In genomic region chr11:72112541-72113136, GRCh38 we compare ENCODE assay signal across 1 cellular context.
TF ChIP-seq lines count a peak whose summit lies in the region.

ANAPC15 (minus strand) TSS chr11:72112695; CDS start chr11:72111276, 1,419 bp downstream.

TF ChIP-seq in HepG2, 621 proteins besides CTCF, POLR2A, EP300 and RAD21 (continued from another document and continues in another):
- TF ChIP-seq, protein P1, sequence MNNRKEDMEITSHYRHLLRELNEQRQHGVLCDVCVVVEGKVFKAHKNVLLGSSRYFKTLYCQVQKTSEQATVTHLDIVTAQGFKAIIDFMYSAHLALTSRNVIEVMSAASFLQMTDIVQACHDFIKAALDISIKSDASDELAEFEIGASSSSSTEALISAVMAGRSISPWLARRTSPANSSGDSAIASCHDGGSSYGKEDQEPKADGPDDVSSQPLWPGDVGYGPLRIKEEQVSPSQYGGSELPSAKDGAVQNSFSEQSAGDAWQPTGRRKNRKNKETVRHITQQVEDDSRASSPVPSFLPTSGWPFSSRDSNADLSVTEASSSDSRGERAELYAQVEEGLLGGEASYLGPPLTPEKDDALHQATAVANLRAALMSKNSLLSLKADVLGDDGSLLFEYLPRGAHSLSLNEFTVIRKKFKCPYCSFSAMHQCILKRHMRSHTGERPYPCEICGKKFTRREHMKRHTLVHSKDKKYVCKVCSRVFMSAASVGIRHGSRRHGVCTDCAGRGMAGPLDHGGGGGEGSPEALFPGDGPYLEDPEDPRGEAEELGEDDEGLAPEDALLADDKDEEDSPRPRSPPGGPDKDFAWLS (CRISPR knock-in tag; IDR thresholded peaks at IDR 0.05; ENCODE audit: borderline replicate concordance) = no peak
- TF ChIP-seq ZNF879 (CRISPR knock-in tag; IDR thresholded peaks at IDR 0.05) (no peak), ZNF446 (CRISPR knock-in tag; IDR thresholded peaks at IDR 0.05) (no peak), TAF15 (IDR thresholded peaks at IDR 0.05; ENCODE audit: low read depth, low read length, poor library complexity, severe bottlenecking) (no peak), PHF20 (CRISPR knock-in tag; IDR thresholded peaks at IDR 0.05) (peak; percentile 93), U2AF2 (IDR thresholded peaks at IDR 0.05; ENCODE audit: low read depth, low read length) (no peak), ATF1 (CRISPR knock-in tag; IDR thresholded peaks at IDR 0.05) (peak; percentile 86), CENPT (CRISPR knock-in tag; IDR thresholded peaks at IDR 0.05; ENCODE audit: low read depth) (no peak), ZNF253 (CRISPR knock-in tag; IDR thresholded peaks at IDR 0.05; ENCODE audit: borderline replicate concordance) (no peak), SRF (IDR thresholded peaks at IDR 0.05; ENCODE audit: low read depth, low read length) (no peak), TOE1 (CRISPR knock-in tag; IDR thresholded peaks at IDR 0.05) (peak; percentile 20; the same call in 1 of the 2 replicates), SMC3 (IDR thresholded peaks at IDR 0.05; ENCODE audit: low read length) (no peak), HHEX (CRISPR knock-in tag; IDR thresholded peaks at IDR 0.05) (no peak), HDAC1 (CRISPR knock-in tag; IDR thresholded peaks at IDR 0.05) (peak; percentile 65), ZNF7 (CRISPR knock-in tag; IDR thresholded peaks at IDR 0.05) (0 out of 2 replicates have a peak, but pooled peaks have one; percentile 9), PBX3 (CRISPR knock-in tag; IDR thresholded peaks at IDR 0.05; ENCODE audit: borderline replicate concordance) (no peak), ZNF510 (CRISPR knock-in tag; IDR thresholded peaks at IDR 0.05; ENCODE audit: low read depth) (no peak), ZNF629 (CRISPR knock-in tag; conservative IDR thresholded peaks at IDR 0.05) (no peak), ZNF678 (CRISPR knock-in tag; IDR thresholded peaks at IDR 0.05) (no peak), TP53 (CRISPR knock-in tag; conservative IDR thresholded peaks at IDR 0.05) (no peak), ZBTB1 (CRISPR knock-in tag; IDR thresholded peaks at IDR 0.05; ENCODE audit: borderline replicate concordance) (no peak), THAP8 (CRISPR knock-in tag; IDR thresholded peaks at IDR 0.05; ENCODE audit: borderline replicate concordance) (no peak), ZNF296 (CRISPR knock-in tag; conservative IDR thresholded peaks at IDR 0.05) (no peak), NR2F2 (IDR thresholded peaks at IDR 0.05; ENCODE audit: borderline replicate concordance, low read depth) (no peak; the same call in 1 of the 2 replicates), ZNF263 (CRISPR knock-in tag; IDR thresholded peaks at IDR 0.05) (0 out of 2 replicates have a peak, but pooled peaks have one; percentile 14), CREB3 (CRISPR knock-in tag; IDR thresholded peaks at IDR 0.05) (peak; percentile 76; the same call in 1 of the 2 replicates), JUN (CRISPR knock-in tag; IDR thresholded peaks at IDR 0.05) (no peak), FUBP1 (CRISPR knock-in tag; IDR thresholded peaks at IDR 0.05; ENCODE audit: borderline replicate concordance) (no peak), DMAP1 (CRISPR knock-in tag; IDR thresholded peaks at IDR 0.05) (peak; percentile 44; the same call in 1 of the 2 replicates), ZMYM2 (CRISPR knock-in tag; IDR thresholded peaks at IDR 0.05) (no peak), ZNF788 (CRISPR knock-in tag; IDR thresholded peaks at IDR 0.05; ENCODE audit: borderline replicate concordance) (peak; percentile 70; the same call in 1 of the 2 replicates), ZNF724P (CRISPR knock-in tag; IDR thresholded peaks at IDR 0.05; ENCODE audit: borderline replicate concordance) (peak; percentile 89), PITX1 (CRISPR knock-in tag; IDR thresholded peaks at IDR 0.05) (0 out of 2 replicates have a peak, but pooled peaks have one; percentile 22), PLRG1 (conservative IDR thresholded peaks at IDR 0.05) (no peak)
- TF ChIP-seq, protein P2, sequence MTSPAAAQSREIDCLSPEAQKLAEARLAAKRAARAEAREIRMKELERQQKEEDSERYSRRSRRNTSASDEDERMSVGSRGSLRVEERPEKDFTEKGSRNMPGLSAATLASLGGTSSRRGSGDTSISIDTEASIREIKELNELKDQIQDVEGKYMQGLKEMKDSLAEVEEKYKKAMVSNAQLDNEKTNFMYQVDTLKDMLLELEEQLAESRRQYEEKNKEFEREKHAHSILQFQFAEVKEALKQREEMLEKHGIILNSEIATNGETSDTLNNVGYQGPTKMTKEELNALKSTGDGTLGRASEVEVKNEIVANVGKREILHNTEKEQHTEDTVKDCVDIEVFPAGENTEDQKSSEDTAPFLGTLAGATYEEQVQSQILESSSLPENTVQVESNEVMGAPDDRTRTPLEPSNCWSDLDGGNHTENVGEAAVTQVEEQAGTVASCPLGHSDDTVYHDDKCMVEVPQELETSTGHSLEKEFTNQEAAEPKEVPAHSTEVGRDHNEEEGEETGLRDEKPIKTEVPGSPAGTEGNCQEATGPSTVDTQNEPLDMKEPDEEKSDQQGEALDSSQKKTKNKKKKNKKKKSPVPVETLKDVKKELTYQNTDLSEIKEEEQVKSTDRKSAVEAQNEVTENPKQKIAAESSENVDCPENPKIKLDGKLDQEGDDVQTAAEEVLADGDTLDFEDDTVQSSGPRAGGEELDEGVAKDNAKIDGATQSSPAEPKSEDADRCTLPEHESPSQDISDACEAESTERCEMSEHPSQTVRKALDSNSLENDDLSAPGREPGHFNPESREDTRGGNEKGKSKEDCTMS (CRISPR knock-in tag; conservative IDR thresholded peaks at IDR 0.05) = no peak
- TF ChIP-seq, protein P3, sequence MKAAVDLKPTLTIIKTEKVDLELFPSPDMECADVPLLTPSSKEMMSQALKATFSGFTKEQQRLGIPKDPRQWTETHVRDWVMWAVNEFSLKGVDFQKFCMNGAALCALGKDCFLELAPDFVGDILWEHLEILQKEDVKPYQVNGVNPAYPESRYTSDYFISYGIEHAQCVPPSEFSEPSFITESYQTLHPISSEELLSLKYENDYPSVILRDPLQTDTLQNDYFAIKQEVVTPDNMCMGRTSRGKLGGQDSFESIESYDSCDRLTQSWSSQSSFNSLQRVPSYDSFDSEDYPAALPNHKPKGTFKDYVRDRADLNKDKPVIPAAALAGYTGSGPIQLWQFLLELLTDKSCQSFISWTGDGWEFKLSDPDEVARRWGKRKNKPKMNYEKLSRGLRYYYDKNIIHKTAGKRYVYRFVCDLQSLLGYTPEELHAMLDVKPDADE (CRISPR knock-in tag; IDR thresholded peaks at IDR 0.05) = no peak
- TF ChIP-seq, protein P4, sequence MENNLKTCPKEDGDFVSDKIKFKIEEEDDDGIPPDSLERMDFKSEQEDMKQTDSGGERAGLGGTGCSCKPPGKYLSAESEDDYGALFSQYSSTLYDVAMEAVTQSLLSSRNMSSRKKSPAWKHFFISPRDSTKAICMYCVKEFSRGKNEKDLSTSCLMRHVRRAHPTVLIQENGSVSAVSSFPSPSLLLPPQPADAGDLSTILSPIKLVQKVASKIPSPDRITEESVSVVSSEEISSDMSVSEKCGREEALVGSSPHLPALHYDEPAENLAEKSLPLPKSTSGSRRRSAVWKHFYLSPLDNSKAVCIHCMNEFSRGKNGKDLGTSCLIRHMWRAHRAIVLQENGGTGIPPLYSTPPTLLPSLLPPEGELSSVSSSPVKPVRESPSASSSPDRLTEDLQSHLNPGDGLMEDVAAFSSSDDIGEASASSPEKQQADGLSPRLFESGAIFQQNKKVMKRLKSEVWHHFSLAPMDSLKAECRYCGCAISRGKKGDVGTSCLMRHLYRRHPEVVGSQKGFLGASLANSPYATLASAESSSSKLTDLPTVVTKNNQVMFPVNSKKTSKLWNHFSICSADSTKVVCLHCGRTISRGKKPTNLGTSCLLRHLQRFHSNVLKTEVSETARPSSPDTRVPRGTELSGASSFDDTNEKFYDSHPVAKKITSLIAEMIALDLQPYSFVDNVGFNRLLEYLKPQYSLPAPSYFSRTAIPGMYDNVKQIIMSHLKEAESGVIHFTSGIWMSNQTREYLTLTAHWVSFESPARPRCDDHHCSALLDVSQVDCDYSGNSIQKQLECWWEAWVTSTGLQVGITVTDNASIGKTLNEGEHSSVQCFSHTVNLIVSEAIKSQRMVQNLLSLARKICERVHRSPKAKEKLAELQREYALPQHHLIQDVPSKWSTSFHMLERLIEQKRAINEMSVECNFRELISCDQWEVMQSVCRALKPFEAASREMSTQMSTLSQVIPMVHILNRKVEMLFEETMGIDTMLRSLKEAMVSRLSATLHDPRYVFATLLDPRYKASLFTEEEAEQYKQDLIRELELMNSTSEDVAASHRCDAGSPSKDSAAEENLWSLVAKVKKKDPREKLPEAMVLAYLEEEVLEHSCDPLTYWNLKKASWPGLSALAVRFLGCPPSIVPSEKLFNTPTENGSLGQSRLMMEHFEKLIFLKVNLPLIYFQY (CRISPR knock-in tag; IDR thresholded peaks at IDR 0.05; ENCODE audit: borderline replicate concordance) = no peak; the same call in 1 of the 2 replicates
- TF ChIP-seq, protein P5, sequence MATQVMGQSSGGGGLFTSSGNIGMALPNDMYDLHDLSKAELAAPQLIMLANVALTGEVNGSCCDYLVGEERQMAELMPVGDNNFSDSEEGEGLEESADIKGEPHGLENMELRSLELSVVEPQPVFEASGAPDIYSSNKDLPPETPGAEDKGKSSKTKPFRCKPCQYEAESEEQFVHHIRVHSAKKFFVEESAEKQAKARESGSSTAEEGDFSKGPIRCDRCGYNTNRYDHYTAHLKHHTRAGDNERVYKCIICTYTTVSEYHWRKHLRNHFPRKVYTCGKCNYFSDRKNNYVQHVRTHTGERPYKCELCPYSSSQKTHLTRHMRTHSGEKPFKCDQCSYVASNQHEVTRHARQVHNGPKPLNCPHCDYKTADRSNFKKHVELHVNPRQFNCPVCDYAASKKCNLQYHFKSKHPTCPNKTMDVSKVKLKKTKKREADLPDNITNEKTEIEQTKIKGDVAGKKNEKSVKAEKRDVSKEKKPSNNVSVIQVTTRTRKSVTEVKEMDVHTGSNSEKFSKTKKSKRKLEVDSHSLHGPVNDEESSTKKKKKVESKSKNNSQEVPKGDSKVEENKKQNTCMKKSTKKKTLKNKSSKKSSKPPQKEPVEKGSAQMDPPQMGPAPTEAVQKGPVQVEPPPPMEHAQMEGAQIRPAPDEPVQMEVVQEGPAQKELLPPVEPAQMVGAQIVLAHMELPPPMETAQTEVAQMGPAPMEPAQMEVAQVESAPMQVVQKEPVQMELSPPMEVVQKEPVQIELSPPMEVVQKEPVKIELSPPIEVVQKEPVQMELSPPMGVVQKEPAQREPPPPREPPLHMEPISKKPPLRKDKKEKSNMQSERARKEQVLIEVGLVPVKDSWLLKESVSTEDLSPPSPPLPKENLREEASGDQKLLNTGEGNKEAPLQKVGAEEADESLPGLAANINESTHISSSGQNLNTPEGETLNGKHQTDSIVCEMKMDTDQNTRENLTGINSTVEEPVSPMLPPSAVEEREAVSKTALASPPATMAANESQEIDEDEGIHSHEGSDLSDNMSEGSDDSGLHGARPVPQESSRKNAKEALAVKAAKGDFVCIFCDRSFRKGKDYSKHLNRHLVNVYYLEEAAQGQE (IDR thresholded peaks at IDR 0.05; ENCODE audit: borderline replicate concordance in 1 of 2, low read depth in 1 of 2, low read length in 2 of 2) = no peak
- TF ChIP-seq, protein P6, sequence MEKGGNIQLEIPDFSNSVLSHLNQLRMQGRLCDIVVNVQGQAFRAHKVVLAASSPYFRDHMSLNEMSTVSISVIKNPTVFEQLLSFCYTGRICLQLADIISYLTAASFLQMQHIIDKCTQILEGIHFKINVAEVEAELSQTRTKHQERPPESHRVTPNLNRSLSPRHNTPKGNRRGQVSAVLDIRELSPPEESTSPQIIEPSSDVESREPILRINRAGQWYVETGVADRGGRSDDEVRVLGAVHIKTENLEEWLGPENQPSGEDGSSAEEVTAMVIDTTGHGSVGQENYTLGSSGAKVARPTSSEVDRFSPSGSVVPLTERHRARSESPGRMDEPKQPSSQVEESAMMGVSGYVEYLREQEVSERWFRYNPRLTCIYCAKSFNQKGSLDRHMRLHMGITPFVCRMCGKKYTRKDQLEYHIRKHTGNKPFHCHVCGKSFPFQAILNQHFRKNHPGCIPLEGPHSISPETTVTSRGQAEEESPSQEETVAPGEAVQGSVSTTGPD (CRISPR knock-in tag; IDR thresholded peaks at IDR 0.05) = no peak
- TF ChIP-seq, protein P7, sequence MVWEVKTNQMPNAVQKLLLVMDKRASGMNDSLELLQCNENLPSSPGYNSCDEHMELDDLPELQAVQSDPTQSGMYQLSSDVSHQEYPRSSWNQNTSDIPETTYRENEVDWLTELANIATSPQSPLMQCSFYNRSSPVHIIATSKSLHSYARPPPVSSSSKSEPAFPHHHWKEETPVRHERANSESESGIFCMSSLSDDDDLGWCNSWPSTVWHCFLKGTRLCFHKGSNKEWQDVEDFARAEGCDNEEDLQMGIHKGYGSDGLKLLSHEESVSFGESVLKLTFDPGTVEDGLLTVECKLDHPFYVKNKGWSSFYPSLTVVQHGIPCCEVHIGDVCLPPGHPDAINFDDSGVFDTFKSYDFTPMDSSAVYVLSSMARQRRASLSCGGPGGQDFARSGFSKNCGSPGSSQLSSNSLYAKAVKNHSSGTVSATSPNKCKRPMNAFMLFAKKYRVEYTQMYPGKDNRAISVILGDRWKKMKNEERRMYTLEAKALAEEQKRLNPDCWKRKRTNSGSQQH (CRISPR knock-in tag; IDR thresholded peaks at IDR 0.05; ENCODE audit: low read depth) = peak; percentile 90
